Comparison of ENCODE assay signal across 8 cellular contexts in genomic region chr1:160207118-160207650, GRCh38. TPM values are rescaled to one million over a fixed set of nuclear protein-coding genes. Genes with fewer than 3 reads are reported as not detected.
DNase-seq lines count a peak whose midpoint lies in the region; ATAC-seq and TF ChIP-seq lines count a peak whose summit lies in the region.

No MANE protein-coding gene starts in this region.

- peaks cover 29% of the 10 kb centered on the region for H3K36me3 ChIP-seq in lower lobe of right lung
- no peaks in the 10 kb centered on the region for H3K36me3 ChIP-seq in transverse colon

- DNase-seq in activated naive CD4-positive, alpha-beta T cell treated with anti-CD3 and anti-CD28 coated beads for 36 hours = no peak
- no peak for DNase-seq in activated naive CD4-positive, alpha-beta T cell treated with Interleukin-2 at 50 U/mL for 16 hours
- DNase-seq in activated naive CD8-positive, alpha-beta T cell treated with anti-CD3 and anti-CD28 coated beads for 36 hours = no peak
- DNase-seq in lower lobe of right lung (no peak), transverse colon (no peak), iPS-NIHi11 (ENCODE audit: low spot score) (no peak), left colon (no peak)

- ATAC-seq in lower lobe of right lung = no peak
- ATAC-seq in GM18907 (IDR thresholded peaks at IDR 0.05; ENCODE audit: unreplicated experiment) = no peak
- no peak for ATAC-seq in left colon

- no peaks in the 10 kb centered on the region for H3K27me3 Mint-ChIP-seq in activated naive CD4-positive, alpha-beta T cell treated with anti-CD3 and anti-CD28 coated beads for 36 hours (ENCODE audit: low read depth)
- no peaks in the 10 kb centered on the region for H3K27me3 Mint-ChIP-seq in activated naive CD8-positive, alpha-beta T cell treated with anti-CD3 and anti-CD28 coated beads for 36 hours

- no peak for TF ChIP-seq CTCF in lower lobe of right lung (IDR thresholded peaks at IDR 0.05)
- no peak for TF ChIP-seq CTCF in transverse colon (IDR thresholded peaks at IDR 0.05)

- H3K4me1 ChIP-seq in lower lobe of right lung = peaks cover 59% of the 10 kb centered on the region
- H3K4me1 ChIP-seq in transverse colon = peaks cover 17 to 57% (median 40%) of the 10 kb centered on the region in 4 donors

- CTCF ChIA-PET in activated naive CD4-positive, alpha-beta T cell treated with anti-CD3 and anti-CD28 coated beads for 36 hours (lab: Charles Lee) = interaction anchor here (1.2 to 1.4 kb wide), 2 partner anchors 14 to 83 kb away, joined by 4 to 5 read pairs; no protein-coding TSS in a partner anchor

- WGBS in transverse colon (ENCODE audit: low coverage in 1 of 2), 2 donors = 81 to 96% methylated on average over 4 of the region's 4 CpGs

- TF ChIP-seq EP300 in transverse colon (IDR thresholded peaks at IDR 0.05; ENCODE audit: low read depth) = no peak

- H3K4me3 ChIP-seq in lower lobe of right lung = peak overlapping the region; percentile 92
- no peak overlapping the region for H3K4me3 ChIP-seq in transverse colon

- H3K4me1 Mint-ChIP-seq in activated naive CD4-positive, alpha-beta T cell treated with anti-CD3 and anti-CD28 coated beads for 36 hours (ENCODE audit: low read depth) = peaks cover 52% of the 10 kb centered on the region
- H3K4me1 Mint-ChIP-seq in activated naive CD8-positive, alpha-beta T cell treated with anti-CD3 and anti-CD28 coated beads for 36 hours = peaks cover 46% of the 10 kb centered on the region

- H3K9me3 ChIP-seq in lower lobe of right lung = no peaks in the 10 kb centered on the region
- H3K9me3 ChIP-seq in transverse colon = no peaks in the 10 kb centered on the region

- intact Hi-C loops in activated naive CD4-positive, alpha-beta T cell treated with anti-CD3 and anti-CD28 coated beads for 36 hours (cut with micrococcal nuclease) = loop anchor here (5.0 kb wide), 1 partner anchor 285 kb away; no protein-coding TSS in a partner anchor
- intact Hi-C loops in lower lobe of right lung (cut with DNase I) (no loop called here), transverse colon (cut with DNase I; ENCODE audit: low total_unique reads) (no loop called here), left colon (cut with DNase I, micrococcal nuclease) (no loop called here)

- no peaks in the 10 kb centered on the region for H3K27me3 ChIP-seq in lower lobe of right lung (ENCODE audit: low read depth)
- no peaks in the 10 kb centered on the region for H3K27me3 ChIP-seq in transverse colon

- peak overlapping the region; percentile 85 for H3K4me3 Mint-ChIP-seq in activated naive CD4-positive, alpha-beta T cell treated with anti-CD3 and anti-CD28 coated beads for 36 hours
- H3K4me3 Mint-ChIP-seq in activated naive CD8-positive, alpha-beta T cell treated with anti-CD3 and anti-CD28 coated beads for 36 hours = peak overlapping the region; percentile 87

- peak overlapping the region; percentile 60 for H3K27ac ChIP-seq in lower lobe of right lung
- H3K27ac ChIP-seq in transverse colon = peak overlapping the region; percentile 33 to 97 (median 88)

- peaks cover 15% of the 10 kb centered on the region for H3K36me3 Mint-ChIP-seq in activated naive CD4-positive, alpha-beta T cell treated with anti-CD3 and anti-CD28 coated beads for 36 hours (ENCODE audit: low read depth)
- H3K36me3 Mint-ChIP-seq in activated naive CD8-positive, alpha-beta T cell treated with anti-CD3 and anti-CD28 coated beads for 36 hours = peaks cover 22% of the 10 kb centered on the region

- peak overlapping the region; percentile 71 for H3K27ac Mint-ChIP-seq in activated naive CD4-positive, alpha-beta T cell treated with anti-CD3 and anti-CD28 coated beads for 36 hours
- H3K27ac Mint-ChIP-seq in activated naive CD8-positive, alpha-beta T cell treated with anti-CD3 and anti-CD28 coated beads for 36 hours = peak overlapping the region; percentile 78

- TF ChIP-seq POLR2A in transverse colon (IDR thresholded peaks at IDR 0.05) = no peak

- in situ Hi-C loops in transverse colon (cut with MboI; ENCODE audit: low pct_ligation_motif_present in 1 of 4, low pct_unique_long_range_greater_than_20kb in 1 of 4, low sequenced_read_pairs in 3 of 4) = no loop called here

- H3K9me3 Mint-ChIP-seq in activated naive CD4-positive, alpha-beta T cell treated with anti-CD3 and anti-CD28 coated beads for 36 hours = no peaks in the 10 kb centered on the region
- no peaks in the 10 kb centered on the region for H3K9me3 Mint-ChIP-seq in activated naive CD8-positive, alpha-beta T cell treated with anti-CD3 and anti-CD28 coated beads for 36 hours

RNA-seq across cellular contexts. Expression of gene PEA15, which starts 2.0 kb away (rescaled TPM):
- 10 to 100 TPM; 34.3 to 42.0 TPM for total RNA-seq in activated naive CD4-positive, alpha-beta T cell treated with anti-CD3 and anti-CD28 coated beads for 36 hours
- total RNA-seq in activated naive CD8-positive, alpha-beta T cell treated with anti-CD3 and anti-CD28 coated beads for 36 hours = 10 to 100 TPM; 51.7 to 57.4 TPM
- 132 TPM for total RNA-seq in lower lobe of right lung
- total RNA-seq in transverse colon = 10 to 100 TPM; 25.8 to 92.5 (median 27.3) TPM
- 10 to 100 TPM; 26.2 to 42.4 TPM for total RNA-seq in left colon

RNA-seq across cellular contexts. Expression of gene CASQ1, which starts 16.8 kb away (rescaled TPM):
- total RNA-seq in activated naive CD4-positive, alpha-beta T cell treated with anti-CD3 and anti-CD28 coated beads for 36 hours = not detected
- not detected for total RNA-seq in activated naive CD8-positive, alpha-beta T cell treated with anti-CD3 and anti-CD28 coated beads for 36 hours
- 0.27 TPM for total RNA-seq in lower lobe of right lung
- total RNA-seq in transverse colon = under 1 TPM in 2 of 4 donors, not detected in 2; 0.55 to 0.95 TPM
- total RNA-seq in left colon = under 1 TPM in 1 of 2 donors, not detected in 1; 0.64 TPM

RNA-seq across cellular contexts. Expression of gene DCAF8, which starts 55.2 kb away (rescaled TPM):
- 100 to 1,000 TPM; 218 to 226 TPM for total RNA-seq in activated naive CD4-positive, alpha-beta T cell treated with anti-CD3 and anti-CD28 coated beads for 36 hours
- total RNA-seq in activated naive CD8-positive, alpha-beta T cell treated with anti-CD3 and anti-CD28 coated beads for 36 hours = 10 to 100 TPM; 86.9 to 94.1 TPM
- total RNA-seq in lower lobe of right lung (114 TPM), transverse colon (100 to 1,000 TPM; 128 to 279 (median 137) TPM), left colon (10 to 100 TPM; 83.3 to 92.8 TPM)

RNA-seq across cellular contexts. Expression of gene ATP1A4, which starts 55.8 kb away (rescaled TPM):
- total RNA-seq in activated naive CD4-positive, alpha-beta T cell treated with anti-CD3 and anti-CD28 coated beads for 36 hours = not detected
- not detected for total RNA-seq in activated naive CD8-positive, alpha-beta T cell treated with anti-CD3 and anti-CD28 coated beads for 36 hours
- total RNA-seq in lower lobe of right lung (1.1 TPM), transverse colon (under 1 TPM in 1 of 4 donors, not detected in 3; 0.20 TPM), left colon (not detected)
